Comparison of ENCODE assay signal across 1 cellular context in the genomic region with DNA sequence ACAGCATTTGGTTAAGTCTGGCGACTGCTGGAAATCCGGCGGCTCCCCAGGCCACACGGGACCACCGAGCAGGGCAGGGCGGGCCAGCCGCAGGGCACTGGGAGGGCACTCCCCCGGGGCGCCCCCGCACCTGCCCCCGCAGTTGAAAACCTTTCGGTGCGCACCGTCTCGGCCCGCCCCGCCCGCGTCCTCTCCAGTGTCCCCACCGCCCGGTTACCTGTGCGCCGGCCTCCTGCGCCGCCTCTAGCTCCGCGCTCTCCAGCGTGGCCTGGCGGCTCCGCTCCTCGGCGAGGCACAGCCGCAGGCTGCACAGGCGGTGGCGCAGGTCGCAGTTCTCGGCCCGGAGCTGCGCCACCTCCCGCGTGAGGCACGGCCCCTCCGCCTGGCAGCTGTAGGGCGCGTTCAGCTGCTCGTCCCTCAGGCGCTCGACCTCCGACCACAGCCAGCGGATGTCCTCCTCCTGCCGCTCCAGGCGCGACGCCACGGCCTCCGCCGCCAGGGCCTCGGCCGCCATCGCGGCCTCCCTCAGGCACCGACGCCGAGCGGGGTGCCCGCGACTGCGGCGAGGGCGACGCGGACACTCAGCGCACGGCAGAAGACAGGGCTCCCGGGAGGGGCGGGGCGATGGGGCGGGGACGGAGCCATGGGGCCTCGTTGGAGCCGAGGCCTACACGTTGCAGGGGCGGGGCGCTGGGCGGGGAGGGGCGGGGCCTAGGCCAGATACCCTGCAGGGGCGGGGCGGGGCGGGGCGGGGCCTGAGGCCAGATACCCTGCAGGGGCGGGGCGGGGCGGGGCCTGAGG.
TF ChIP-seq lines count a peak whose summit lies in the region.

A gene (minus strand): TSS at position 600 of the 801 bp plus-strand sequence. CDS start 86 bp downstream, at position 514.

TF ChIP-seq in HEK293, 187 proteins besides CTCF, POLR2A, EP300 and RAD21 (continued from another document and continues in another):
- TF ChIP-seq, protein P1, sequence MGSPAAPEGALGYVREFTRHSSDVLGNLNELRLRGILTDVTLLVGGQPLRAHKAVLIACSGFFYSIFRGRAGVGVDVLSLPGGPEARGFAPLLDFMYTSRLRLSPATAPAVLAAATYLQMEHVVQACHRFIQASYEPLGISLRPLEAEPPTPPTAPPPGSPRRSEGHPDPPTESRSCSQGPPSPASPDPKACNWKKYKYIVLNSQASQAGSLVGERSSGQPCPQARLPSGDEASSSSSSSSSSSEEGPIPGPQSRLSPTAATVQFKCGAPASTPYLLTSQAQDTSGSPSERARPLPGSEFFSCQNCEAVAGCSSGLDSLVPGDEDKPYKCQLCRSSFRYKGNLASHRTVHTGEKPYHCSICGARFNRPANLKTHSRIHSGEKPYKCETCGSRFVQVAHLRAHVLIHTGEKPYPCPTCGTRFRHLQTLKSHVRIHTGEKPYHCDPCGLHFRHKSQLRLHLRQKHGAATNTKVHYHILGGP (tag by site-specific recombination; IDR thresholded peaks at IDR 0.05): no peak
- TF ChIP-seq ZNF302 (tag by site-specific recombination; IDR thresholded peaks at IDR 0.05; ENCODE audit: low read depth): no peak
- TF ChIP-seq ZNF24 (tag by site-specific recombination; IDR thresholded peaks at IDR 0.05): peak; percentile 38; the same call in 1 of the 2 replicates
- TF ChIP-seq, protein P2, sequence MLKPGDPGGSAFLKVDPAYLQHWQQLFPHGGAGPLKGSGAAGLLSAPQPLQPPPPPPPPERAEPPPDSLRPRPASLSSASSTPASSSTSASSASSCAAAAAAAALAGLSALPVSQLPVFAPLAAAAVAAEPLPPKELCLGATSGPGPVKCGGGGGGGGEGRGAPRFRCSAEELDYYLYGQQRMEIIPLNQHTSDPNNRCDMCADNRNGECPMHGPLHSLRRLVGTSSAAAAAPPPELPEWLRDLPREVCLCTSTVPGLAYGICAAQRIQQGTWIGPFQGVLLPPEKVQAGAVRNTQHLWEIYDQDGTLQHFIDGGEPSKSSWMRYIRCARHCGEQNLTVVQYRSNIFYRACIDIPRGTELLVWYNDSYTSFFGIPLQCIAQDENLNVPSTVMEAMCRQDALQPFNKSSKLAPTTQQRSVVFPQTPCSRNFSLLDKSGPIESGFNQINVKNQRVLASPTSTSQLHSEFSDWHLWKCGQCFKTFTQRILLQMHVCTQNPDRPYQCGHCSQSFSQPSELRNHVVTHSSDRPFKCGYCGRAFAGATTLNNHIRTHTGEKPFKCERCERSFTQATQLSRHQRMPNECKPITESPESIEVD (tag by site-specific recombination; IDR thresholded peaks at IDR 0.05): no peak
- no peak for TF ChIP-seq ZNF510 (tag by site-specific recombination; IDR thresholded peaks at IDR 0.05; ENCODE audit: insufficient replicate concordance)
- peak; percentile 48; the same call in 1 of the 2 replicates for TF ChIP-seq ZNF777 (tag by site-specific recombination; IDR thresholded peaks at IDR 0.05; ENCODE audit: borderline replicate concordance)
- TF ChIP-seq ZNF174 (tag by site-specific recombination; IDR thresholded peaks at IDR 0.05): no peak
- no peak; the same call in 1 of the 2 replicates for TF ChIP-seq HOXA7 (CRISPR knock-in tag; IDR thresholded peaks at IDR 0.05; ENCODE audit: borderline replicate concordance)
- TF ChIP-seq ZNF211 (tag by site-specific recombination; IDR thresholded peaks at IDR 0.05; ENCODE audit: low read depth): no peak
- 0 out of 2 replicates have a peak, but pooled peaks have one; percentile 18 for TF ChIP-seq ZBTB7A (tag by site-specific recombination; IDR thresholded peaks at IDR 0.05; ENCODE audit: low read depth)
- TF ChIP-seq KLF9 (tag by site-specific recombination; IDR thresholded peaks at IDR 0.05; ENCODE audit: low read depth): peak; percentile 55
- TF ChIP-seq, protein P3, sequence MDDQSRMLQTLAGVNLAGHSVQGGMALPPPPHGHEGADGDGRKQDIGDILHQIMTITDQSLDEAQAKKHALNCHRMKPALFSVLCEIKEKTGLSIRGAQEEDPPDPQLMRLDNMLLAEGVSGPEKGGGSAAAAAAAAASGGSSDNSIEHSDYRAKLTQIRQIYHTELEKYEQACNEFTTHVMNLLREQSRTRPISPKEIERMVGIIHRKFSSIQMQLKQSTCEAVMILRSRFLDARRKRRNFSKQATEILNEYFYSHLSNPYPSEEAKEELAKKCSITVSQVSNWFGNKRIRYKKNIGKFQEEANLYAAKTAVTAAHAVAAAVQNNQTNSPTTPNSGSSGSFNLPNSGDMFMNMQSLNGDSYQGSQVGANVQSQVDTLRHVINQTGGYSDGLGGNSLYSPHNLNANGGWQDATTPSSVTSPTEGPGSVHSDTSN (CRISPR knock-in tag; IDR thresholded peaks at IDR 0.05): peak; percentile 97
- 0 out of 2 replicates have a peak, but pooled peaks have one; percentile 12 for TF ChIP-seq ZNF16 (tag by site-specific recombination; IDR thresholded peaks at IDR 0.05; ENCODE audit: low read depth)
- TF ChIP-seq ZNF155 (tag by site-specific recombination; IDR thresholded peaks at IDR 0.05): no peak
- TF ChIP-seq ZFP37 (tag by site-specific recombination; IDR thresholded peaks at IDR 0.05): peak; percentile 92
- TF ChIP-seq SCRT2 (tag by site-specific recombination; IDR thresholded peaks at IDR 0.05): peak; percentile 79
- peak; percentile 96 for TF ChIP-seq ZNF2 (tag by site-specific recombination; IDR thresholded peaks at IDR 0.05)
- no peak for TF ChIP-seq ZNF530 (tag by site-specific recombination; IDR thresholded peaks at IDR 0.05; ENCODE audit: low read depth)
- peak; percentile 100 for TF ChIP-seq ZBTB17 (tag by site-specific recombination; IDR thresholded peaks at IDR 0.05)
- TF ChIP-seq TRIM28 (IDR thresholded peaks at IDR 0.05; ENCODE audit: borderline replicate concordance, low read length): peak; percentile 96
- TF ChIP-seq, protein P4, sequence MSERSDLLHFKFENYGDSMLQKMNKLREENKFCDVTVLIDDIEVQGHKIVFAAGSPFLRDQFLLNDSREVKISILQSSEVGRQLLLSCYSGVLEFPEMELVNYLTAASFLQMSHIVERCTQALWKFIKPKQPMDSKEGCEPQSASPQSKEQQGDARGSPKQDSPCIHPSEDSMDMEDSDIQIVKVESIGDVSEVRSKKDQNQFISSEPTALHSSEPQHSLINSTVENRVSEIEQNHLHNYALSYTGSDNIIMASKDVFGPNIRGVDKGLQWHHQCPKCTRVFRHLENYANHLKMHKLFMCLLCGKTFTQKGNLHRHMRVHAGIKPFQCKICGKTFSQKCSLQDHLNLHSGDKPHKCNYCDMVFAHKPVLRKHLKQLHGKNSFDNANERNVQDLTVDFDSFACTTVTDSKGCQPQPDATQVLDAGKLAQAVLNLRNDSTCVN (tag by site-specific recombination; optimal IDR thresholded peaks at IDR 0.05): peak; percentile 99
- TF ChIP-seq, protein P5, sequence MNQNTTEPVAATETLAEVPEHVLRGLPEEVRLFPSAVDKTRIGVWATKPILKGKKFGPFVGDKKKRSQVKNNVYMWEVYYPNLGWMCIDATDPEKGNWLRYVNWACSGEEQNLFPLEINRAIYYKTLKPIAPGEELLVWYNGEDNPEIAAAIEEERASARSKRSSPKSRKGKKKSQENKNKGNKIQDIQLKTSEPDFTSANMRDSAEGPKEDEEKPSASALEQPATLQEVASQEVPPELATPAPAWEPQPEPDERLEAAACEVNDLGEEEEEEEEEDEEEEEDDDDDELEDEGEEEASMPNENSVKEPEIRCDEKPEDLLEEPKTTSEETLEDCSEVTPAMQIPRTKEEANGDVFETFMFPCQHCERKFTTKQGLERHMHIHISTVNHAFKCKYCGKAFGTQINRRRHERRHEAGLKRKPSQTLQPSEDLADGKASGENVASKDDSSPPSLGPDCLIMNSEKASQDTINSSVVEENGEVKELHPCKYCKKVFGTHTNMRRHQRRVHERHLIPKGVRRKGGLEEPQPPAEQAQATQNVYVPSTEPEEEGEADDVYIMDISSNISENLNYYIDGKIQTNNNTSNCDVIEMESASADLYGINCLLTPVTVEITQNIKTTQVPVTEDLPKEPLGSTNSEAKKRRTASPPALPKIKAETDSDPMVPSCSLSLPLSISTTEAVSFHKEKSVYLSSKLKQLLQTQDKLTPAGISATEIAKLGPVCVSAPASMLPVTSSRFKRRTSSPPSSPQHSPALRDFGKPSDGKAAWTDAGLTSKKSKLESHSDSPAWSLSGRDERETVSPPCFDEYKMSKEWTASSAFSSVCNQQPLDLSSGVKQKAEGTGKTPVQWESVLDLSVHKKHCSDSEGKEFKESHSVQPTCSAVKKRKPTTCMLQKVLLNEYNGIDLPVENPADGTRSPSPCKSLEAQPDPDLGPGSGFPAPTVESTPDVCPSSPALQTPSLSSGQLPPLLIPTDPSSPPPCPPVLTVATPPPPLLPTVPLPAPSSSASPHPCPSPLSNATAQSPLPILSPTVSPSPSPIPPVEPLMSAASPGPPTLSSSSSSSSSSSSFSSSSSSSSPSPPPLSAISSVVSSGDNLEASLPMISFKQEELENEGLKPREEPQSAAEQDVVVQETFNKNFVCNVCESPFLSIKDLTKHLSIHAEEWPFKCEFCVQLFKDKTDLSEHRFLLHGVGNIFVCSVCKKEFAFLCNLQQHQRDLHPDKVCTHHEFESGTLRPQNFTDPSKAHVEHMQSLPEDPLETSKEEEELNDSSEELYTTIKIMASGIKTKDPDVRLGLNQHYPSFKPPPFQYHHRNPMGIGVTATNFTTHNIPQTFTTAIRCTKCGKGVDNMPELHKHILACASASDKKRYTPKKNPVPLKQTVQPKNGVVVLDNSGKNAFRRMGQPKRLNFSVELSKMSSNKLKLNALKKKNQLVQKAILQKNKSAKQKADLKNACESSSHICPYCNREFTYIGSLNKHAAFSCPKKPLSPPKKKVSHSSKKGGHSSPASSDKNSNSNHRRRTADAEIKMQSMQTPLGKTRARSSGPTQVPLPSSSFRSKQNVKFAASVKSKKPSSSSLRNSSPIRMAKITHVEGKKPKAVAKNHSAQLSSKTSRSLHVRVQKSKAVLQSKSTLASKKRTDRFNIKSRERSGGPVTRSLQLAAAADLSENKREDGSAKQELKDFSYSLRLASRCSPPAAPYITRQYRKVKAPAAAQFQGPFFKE (tag by site-specific recombination; IDR thresholded peaks at IDR 0.05; ENCODE audit: borderline replicate concordance): no peak
- TF ChIP-seq, protein P6, sequence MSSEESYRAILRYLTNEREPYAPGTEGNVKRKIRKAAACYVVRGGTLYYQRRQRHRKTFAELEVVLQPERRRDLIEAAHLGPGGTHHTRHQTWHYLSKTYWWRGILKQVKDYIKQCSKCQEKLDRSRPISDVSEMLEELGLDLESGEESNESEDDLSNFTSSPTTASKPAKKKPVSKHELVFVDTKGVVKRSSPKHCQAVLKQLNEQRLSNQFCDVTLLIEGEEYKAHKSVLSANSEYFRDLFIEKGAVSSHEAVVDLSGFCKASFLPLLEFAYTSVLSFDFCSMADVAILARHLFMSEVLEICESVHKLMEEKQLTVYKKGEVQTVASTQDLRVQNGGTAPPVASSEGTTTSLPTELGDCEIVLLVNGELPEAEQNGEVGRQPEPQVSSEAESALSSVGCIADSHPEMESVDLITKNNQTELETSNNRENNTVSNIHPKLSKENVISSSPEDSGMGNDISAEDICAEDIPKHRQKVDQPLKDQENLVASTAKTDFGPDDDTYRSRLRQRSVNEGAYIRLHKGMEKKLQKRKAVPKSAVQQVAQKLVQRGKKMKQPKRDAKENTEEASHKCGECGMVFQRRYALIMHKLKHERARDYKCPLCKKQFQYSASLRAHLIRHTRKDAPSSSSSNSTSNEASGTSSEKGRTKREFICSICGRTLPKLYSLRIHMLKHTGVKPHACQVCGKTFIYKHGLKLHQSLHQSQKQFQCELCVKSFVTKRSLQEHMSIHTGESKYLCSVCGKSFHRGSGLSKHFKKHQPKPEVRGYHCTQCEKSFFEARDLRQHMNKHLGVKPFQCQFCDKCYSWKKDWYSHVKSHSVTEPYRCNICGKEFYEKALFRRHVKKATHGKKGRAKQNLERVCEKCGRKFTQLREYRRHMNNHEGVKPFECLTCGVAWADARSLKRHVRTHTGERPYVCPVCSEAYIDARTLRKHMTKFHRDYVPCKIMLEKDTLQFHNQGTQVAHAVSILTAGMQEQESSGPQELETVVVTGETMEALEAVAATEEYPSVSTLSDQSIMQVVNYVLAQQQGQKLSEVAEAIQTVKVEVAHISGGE (tag by site-specific recombination; conservative IDR thresholded peaks at IDR 0.05; ENCODE audit: low read depth): peak; percentile 3; the same call in 1 of the 2 replicates
- TF ChIP-seq HOXD13 (CRISPR knock-in tag; IDR thresholded peaks at IDR 0.05; ENCODE audit: borderline replicate concordance): peak; percentile 21; the same call in 1 of the 2 replicates
- no peak for TF ChIP-seq ZNF830 (tag by site-specific recombination; IDR thresholded peaks at IDR 0.05; ENCODE audit: low read depth)
- TF ChIP-seq ZNF140 (tag by site-specific recombination; IDR thresholded peaks at IDR 0.05): no peak
- TF ChIP-seq ZFP3 (tag by site-specific recombination; IDR thresholded peaks at IDR 0.05; ENCODE audit: low read depth): no peak
- TF ChIP-seq, protein P7, sequence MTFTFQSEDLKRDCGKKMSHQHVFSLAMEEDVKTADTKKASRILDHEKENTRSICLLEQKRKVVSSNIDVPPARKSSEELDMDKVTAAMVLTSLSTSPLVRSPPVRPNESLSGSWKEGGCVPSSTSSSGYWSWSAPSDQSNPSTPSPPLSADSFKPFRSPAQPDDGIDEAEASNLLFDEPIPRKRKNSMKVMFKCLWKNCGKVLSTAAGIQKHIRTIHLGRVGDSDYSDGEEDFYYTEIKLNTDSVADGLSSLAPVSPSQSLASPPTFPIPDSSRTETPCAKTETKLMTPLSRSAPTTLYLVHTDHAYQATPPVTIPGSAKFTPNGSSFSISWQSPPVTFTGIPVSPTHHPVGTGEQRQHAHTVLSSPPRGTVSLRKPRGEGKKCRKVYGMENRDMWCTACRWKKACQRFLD (tag by site-specific recombination; IDR thresholded peaks at IDR 0.05): no peak
- TF ChIP-seq ZNF654 (tag by site-specific recombination; IDR thresholded peaks at IDR 0.05; ENCODE audit: low read depth): no peak
- TF ChIP-seq ZNF768 (tag by site-specific recombination; IDR thresholded peaks at IDR 0.05): peak; percentile 78; the same call in 1 of the 2 replicates
- TF ChIP-seq SP3 (tag by site-specific recombination; IDR thresholded peaks at IDR 0.05): no peak
- TF ChIP-seq BCL11A (tag by site-specific recombination; IDR thresholded peaks at IDR 0.05; ENCODE audit: low read depth): no peak
- no peak for TF ChIP-seq ZNF621 (tag by site-specific recombination; IDR thresholded peaks at IDR 0.05)
- TF ChIP-seq ZNF707 (tag by site-specific recombination; IDR thresholded peaks at IDR 0.05): no peak
- TF ChIP-seq ZSCAN23 (tag by site-specific recombination; IDR thresholded peaks at IDR 0.05): no peak
- peak; percentile 78; the same call in 1 of the 2 replicates for TF ChIP-seq ZNF792 (tag by site-specific recombination; IDR thresholded peaks at IDR 0.05)
- TF ChIP-seq ZNF623 (tag by site-specific recombination; IDR thresholded peaks at IDR 0.05): no peak
- peak; percentile 60 for TF ChIP-seq SP2 (tag by site-specific recombination; IDR thresholded peaks at IDR 0.05)
- TF ChIP-seq, protein P8, sequence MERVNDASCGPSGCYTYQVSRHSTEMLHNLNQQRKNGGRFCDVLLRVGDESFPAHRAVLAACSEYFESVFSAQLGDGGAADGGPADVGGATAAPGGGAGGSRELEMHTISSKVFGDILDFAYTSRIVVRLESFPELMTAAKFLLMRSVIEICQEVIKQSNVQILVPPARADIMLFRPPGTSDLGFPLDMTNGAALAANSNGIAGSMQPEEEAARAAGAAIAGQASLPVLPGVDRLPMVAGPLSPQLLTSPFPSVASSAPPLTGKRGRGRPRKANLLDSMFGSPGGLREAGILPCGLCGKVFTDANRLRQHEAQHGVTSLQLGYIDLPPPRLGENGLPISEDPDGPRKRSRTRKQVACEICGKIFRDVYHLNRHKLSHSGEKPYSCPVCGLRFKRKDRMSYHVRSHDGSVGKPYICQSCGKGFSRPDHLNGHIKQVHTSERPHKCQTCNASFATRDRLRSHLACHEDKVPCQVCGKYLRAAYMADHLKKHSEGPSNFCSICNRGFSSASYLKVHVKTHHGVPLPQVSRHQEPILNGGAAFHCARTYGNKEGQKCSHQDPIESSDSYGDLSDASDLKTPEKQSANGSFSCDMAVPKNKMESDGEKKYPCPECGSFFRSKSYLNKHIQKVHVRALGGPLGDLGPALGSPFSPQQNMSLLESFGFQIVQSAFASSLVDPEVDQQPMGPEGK (tag by site-specific recombination; IDR thresholded peaks at IDR 0.05): peak; percentile 91
